25 cellular contexts compared by ENCODE assay signal in the genomic region with DNA sequence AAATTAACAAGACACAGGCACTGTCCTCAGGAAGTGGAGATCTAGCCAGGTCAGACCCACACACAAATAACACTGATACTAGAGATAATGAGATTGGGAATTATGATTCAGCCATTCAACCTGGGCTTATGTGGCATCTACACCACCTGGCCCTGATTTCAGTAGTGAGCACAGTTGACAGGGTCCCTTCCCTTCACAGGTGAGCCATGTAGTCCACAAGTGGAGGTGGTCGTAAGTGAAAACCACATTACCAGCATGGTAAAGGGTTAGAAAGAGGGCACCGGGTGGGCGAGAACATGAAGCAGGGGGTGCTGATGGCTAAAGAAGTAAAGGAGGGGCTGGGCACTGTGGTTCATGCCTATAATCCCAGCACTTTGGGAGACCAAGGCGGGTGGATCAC. TPM values are rescaled to one million over a fixed set of nuclear protein-coding genes. Genes with fewer than 3 reads are reported as not detected.
A peak's percentile ranks its signal among the peaks of the same experiment; 100 is the strongest.
DNase-seq lines count a peak whose midpoint lies in the region; ATAC-seq and TF ChIP-seq lines count a peak whose summit lies in the region.
"Had no signal": no experiment of that assay in that cellular context is flagged by ENCODE, and none has a peak within 500 bp of the region (broad histone marks: within the 10 kb centered on the region; RNA-seq: fewer than 3 reads in every experiment).

No MANE protein-coding gene starts in this region.

- TF ChIP-seq POLR2A in heart left ventricle (IDR thresholded peaks at IDR 0.05), result no peak
- TF ChIP-seq POLR2A in esophagus squamous epithelium (IDR thresholded peaks at IDR 0.05), result no peak

- no peaks in the 10 kb centered on the region for H3K9me3 Mint-ChIP-seq in osteocyte (ENCODE audit: unreplicated experiment)

- H3K27ac ChIP-seq in heart left ventricle, result peak overlapping the region in 11 of 12 donors; percentile 48 to 97 (median 92)
- peak overlapping the region in 3 of 4 donors; percentile 63 to 90 (median 69) for H3K27ac ChIP-seq in esophagus squamous epithelium
- H3K27ac ChIP-seq in upper lobe of right lung, result peak overlapping the region; percentile 37
- H3K27ac ChIP-seq: pancreas, skin epidermis had no signal

- H3K36me3 ChIP-seq in heart left ventricle (peaks cover 0 to 77% (median 34%) of the 10 kb centered on the region in 9 donors), esophagus squamous epithelium (peaks cover 0 to 28% (median 0%) of the 10 kb centered on the region in 3 donors), upper lobe of right lung (peaks cover 15% of the 10 kb centered on the region)
- H3K36me3 ChIP-seq: pancreas had no signal

- no peaks in the 10 kb centered on the region for H3K27me3 ChIP-seq in heart left ventricle
- H3K27me3 ChIP-seq in esophagus squamous epithelium, result no peaks in the 10 kb centered on the region
- no peaks in the 10 kb centered on the region for H3K27me3 ChIP-seq in upper lobe of right lung
- H3K27me3 ChIP-seq: BE2C, pancreas had no signal

- WGBS in heart left ventricle, 4 donors, result 65 to 94% (median 91%) methylated on average over 4 of the region's 4 CpGs
- WGBS in esophagus squamous epithelium, 2 donors, result 61 to 82% methylated on average over 4 of the region's 4 CpGs

- no peaks in the 10 kb centered on the region for H3K27me3 Mint-ChIP-seq in osteocyte (ENCODE audit: unreplicated experiment)

- H3K9me3 ChIP-seq in heart left ventricle (no peaks in the 10 kb centered on the region), esophagus squamous epithelium (no peaks in the 10 kb centered on the region), upper lobe of right lung (no peaks in the 10 kb centered on the region)
- H3K9me3 ChIP-seq: BE2C, Caco-2, pancreas had no signal

- peaks cover 50% of the 10 kb centered on the region for H3K4me1 Mint-ChIP-seq in osteocyte (ENCODE audit: unreplicated experiment)

- no peak for DNase-seq in heart left ventricle
- no peak for DNase-seq in left cardiac atrium
- DNase-seq in esophagus squamous epithelium (lab: John Stamatoyannopoulos, UW), result no peak
- DNase-seq in osteocyte (ENCODE audit: extremely low spot score, unreplicated experiment), result no peak
- DNase-seq in upper lobe of right lung, result no peak
- DNase-seq in pons (ENCODE audit: low spot score), result no peak
- no peak for DNase-seq in activated T-cell treated with anti-CD3 and anti-CD28 coated beads for 4 hours
- no peak for DNase-seq in GM20000 (ENCODE audit: low spot score)
- DNase-seq: activated CD4-positive, CD25-positive, alpha-beta regulatory T cell treated with anti-CD3 and anti-CD28 coated beads, Interleukin-2, amount 50 U/mL, for 72 hours; activated CD8-positive, alpha-beta memory T cell treated with anti-CD3 and anti-CD28 coated beads for 24 hours; activated naive CD4-positive, alpha-beta T cell treated with anti-CD3 and anti-CD28 coated beads, Interleukin-2, amount 50 U/mL, for 16 hours; activated T-cell treated with anti-CD3 and anti-CD28 coated beads, Interleukin-2, amount 50 U/mL, for 48 hours; BE2C; Caco-2; cortex of kidney; DND-41; head of caudate nucleus; NCI-H1417; NCI-H526; pancreas; stimulated activated CD4-positive, alpha-beta T cell treated with anti-CD3 and anti-CD28 coated beads, Interleukin-2, amount 100 ng/mL, for 48 hours; stimulated activated naive CD8-positive, alpha-beta T cell treated with anti-CD3 and anti-CD28 coated beads, Interleukin-15, Interleukin-2, amounts not matched to agents 100 U/mL and 50 U/mL, for 24 hours had no signal

- H3K4me1 ChIP-seq in heart left ventricle (peaks cover 5 to 83% (median 52%) of the 10 kb centered on the region in 12 donors), esophagus squamous epithelium (peaks cover 9 to 68% (median 31%) of the 10 kb centered on the region in 3 donors), upper lobe of right lung (peaks cover 44% of the 10 kb centered on the region)
- H3K4me1 ChIP-seq: Caco-2, pancreas had no signal

- H3K27ac Mint-ChIP-seq in osteocyte (ENCODE audit: unreplicated experiment), result peak overlapping the region; percentile 78

- no peak for ATAC-seq in heart left ventricle
- ATAC-seq in left cardiac atrium, result no peak
- ATAC-seq in upper lobe of right lung, result no peak
- ATAC-seq: HepG2; pancreas; stimulated activated naive CD8-positive, alpha-beta T cell treated with anti-CD3 and anti-CD28 coated beads, Interleukin-15, Interleukin-2, amounts not matched to agents 100 U/mL and 50 U/mL, for 24 hours had no signal

- intact Hi-C loops in heart left ventricle (cut with DNase I), result no loop called here
- intact Hi-C loops in left cardiac atrium (cut with DNase I), result no loop called here
- intact Hi-C loops in esophagus squamous epithelium (cut with DNase I), result no loop called here
- intact Hi-C loops in upper lobe of right lung (cut with DNase I), result no loop called here

- no peak for TF ChIP-seq CTCF in heart left ventricle (IDR thresholded peaks at IDR 0.05)
- TF ChIP-seq CTCF in esophagus squamous epithelium (IDR thresholded peaks at IDR 0.05), result no peak
- TF ChIP-seq CTCF in osteocyte (IDR thresholded peaks at IDR 0.05), result no peak
- no peak for TF ChIP-seq CTCF in upper lobe of right lung (IDR thresholded peaks at IDR 0.05)
- TF ChIP-seq CTCF in GM20000 (IDR thresholded peaks at IDR 0.05; ENCODE audit: extremely low read depth, missing control alignments), result no peak

- H3K4me3 ChIP-seq in heart left ventricle (peak overlapping the region in 7 of 12 donors; percentile 8 to 56 (median 19)), esophagus squamous epithelium (no peak overlapping the region), upper lobe of right lung (no peak overlapping the region)
- H3K4me3 ChIP-seq: pancreas, skin epidermis had no signal

- peaks cover 58% of the 10 kb centered on the region for H3K36me3 Mint-ChIP-seq in osteocyte (ENCODE audit: unreplicated experiment)

- no peak overlapping the region for H3K4me3 Mint-ChIP-seq in osteocyte (ENCODE audit: unreplicated experiment)

RNA-seq across cellular contexts. Expression of gene IL17B, which starts 48.3 kb away (rescaled TPM):
- under 1 TPM in 2 of 9 donors, not detected in 7; 0.35 to 0.42 TPM for total RNA-seq in heart left ventricle
- polyA plus RNA-seq in heart left ventricle, result under 1 TPM in 1 of 2 donors, not detected in 1; 0.33 TPM
- total RNA-seq in left cardiac atrium, result under 1 TPM; 0.44 to 0.89 TPM
- 1 to 10 TPM in 3 of 4 donors, not detected in 1; 2.0 to 2.5 (median 2.1) TPM for total RNA-seq in esophagus squamous epithelium
- total RNA-seq in osteocyte, result not detected in 2 replicates
- not detected for total RNA-seq in upper lobe of right lung
- total RNA-seq: Caco-2, lower leg skin, pancreas had no signal
- polyA plus RNA-seq: pancreas had no signal

Comparison
In these comparisons a context has a peak if more than half of its experiments do, and no peak if none do; other contexts are left out.
1. H3K27ac ChIP-seq: peak in every context shown above with its lines; median percentile 92 in heart left ventricle; 69 in esophagus squamous epithelium; 37 in upper lobe of right lung.
2. H3K4me3 ChIP-seq: peak in heart left ventricle (7 of 12); none in esophagus squamous epithelium (0 of 4) and upper lobe of right lung (single experiment).